ENCODE assay signal across 29 cellular contexts in the genomic region with DNA sequence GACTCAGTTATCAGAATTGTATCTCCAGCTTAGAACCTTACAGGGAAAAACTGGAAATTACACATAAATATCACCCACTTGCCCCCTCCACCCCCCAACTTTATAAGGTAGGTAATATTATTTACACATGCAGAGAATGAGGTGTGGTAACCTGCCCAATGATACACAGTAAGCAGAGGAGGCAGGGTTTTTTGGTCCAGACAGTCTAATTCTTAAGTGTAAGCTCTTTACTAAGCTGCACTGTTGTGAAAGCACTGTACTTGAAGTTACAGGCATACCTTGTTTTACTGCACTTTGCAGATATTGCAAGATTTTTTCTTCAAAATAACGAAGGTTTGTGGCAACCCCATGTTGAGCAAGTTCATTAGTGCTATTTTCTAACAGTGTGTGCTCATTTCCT. TPM values are rescaled to one million over a fixed set of nuclear protein-coding genes. Genes with fewer than 3 reads are reported as not detected.
DNase-seq lines count a peak whose midpoint lies in the region; ATAC-seq and TF ChIP-seq lines count a peak whose summit lies in the region.
"Had no signal": no experiment of that assay in that cellular context is flagged by ENCODE, and none has a peak within 500 bp of the region (broad histone marks: within the 10 kb centered on the region; RNA-seq: fewer than 3 reads in every experiment).

No MANE protein-coding gene starts in this region.

- no peaks in the 10 kb centered on the region for H3K79me2 ChIP-seq in SK-N-SH (ENCODE audit: insufficient read depth)

- H3K4ac ChIP-seq in mesenchymal stem cell (ENCODE audit: low read depth in 1 of 2, low read length in 2 of 2): no peak overlapping the region

- peaks cover 0 to 6% of the 10 kb centered on the region in 2 donors for H3K4me1 Mint-ChIP-seq in natural killer cell treated with Interleukin-12 subunit alpha and Interleukin-12 subunit beta and Interleukin-15 and Interleukin-18, amount 100 ng/mL, for 72 hours (ENCODE audit: low read depth in 2 of 2)
- H3K4me1 Mint-ChIP-seq: activated CD4-positive, alpha-beta memory T cell treated with anti-CD3 and anti-CD28 coated beads, Interleukin-2, amount 10 ng/mL, durations not matched to agents 7 days and 5 days had no signal

- H3K36me3 ChIP-seq in SK-N-SH (replicated peaks in 1 of 2; ENCODE audit: control insufficient read depth in 1 of 2, insufficient read depth in 2 of 2, low read length in 1 of 2) (peaks cover 23 to 25% of the 10 kb centered on the region in 2 experiments), mesenchymal stem cell (ENCODE audit: control insufficient read depth in 1 of 2, insufficient read depth in 2 of 2, low read depth in 1 of 2, low read length in 2 of 2) (peaks cover 3 to 40% of the 10 kb centered on the region in 2 experiments)
- H3K36me3 ChIP-seq: breast epithelium had no signal

- H3K9me3 ChIP-seq in SK-N-SH (no peaks in the 10 kb centered on the region), mesenchymal stem cell (ENCODE audit: control insufficient read depth, low read length) (no peaks in the 10 kb centered on the region)
- H3K9me3 ChIP-seq: breast epithelium, thoracic aorta had no signal

- H3K27me3 ChIP-seq in SK-N-SH (ENCODE audit: insufficient read depth) (no peaks in the 10 kb centered on the region), mesenchymal stem cell (ENCODE audit: control insufficient read depth in 1 of 2, insufficient read depth in 1 of 2, low read length in 2 of 2) (no peaks in the 10 kb centered on the region)
- H3K27me3 ChIP-seq: breast epithelium had no signal

- H3K79me1 ChIP-seq in mesenchymal stem cell (replicated peaks; ENCODE audit: low read length, poor library complexity, severe bottlenecking): peaks cover 4% of the 10 kb centered on the region

- no peak overlapping the region for H3K4me3 ChIP-seq in SK-N-SH (ENCODE audit: low read depth in 2 of 2, low read length in 1 of 2)
- no peak overlapping the region for H3K4me3 ChIP-seq in mesenchymal stem cell (ENCODE audit: insufficient read depth in 1 of 2, low read depth in 1 of 2, low read length in 2 of 2)
- H3K4me3 ChIP-seq: breast epithelium, thoracic aorta had no signal

- 96% methylated on average over 1 of the region's 1 CpG for WGBS in SK-N-SH (ENCODE audit: low lambda C conversion rate)
- no CpG with 5 or more reads among the region's 1 CpG for WGBS in mesenchymal stem cell

- no peak overlapping the region for H2BK120ac ChIP-seq in mesenchymal stem cell (ENCODE audit: low read depth, low read length)

- H4K20me1 ChIP-seq in SK-N-SH (ENCODE audit: insufficient read depth): no peaks in the 10 kb centered on the region

- no peak overlapping the region for H3K18ac ChIP-seq in mesenchymal stem cell (ENCODE audit: low read depth in 1 of 2, low read length in 2 of 2)

- no peak overlapping the region for H2BK12ac ChIP-seq in mesenchymal stem cell (ENCODE audit: low read length in 2 of 2)

- DNase-seq in SK-N-SH (no peak), NOMO-1 treated with DMSO at 0.1 percent for 48 hours (lab: John Stamatoyannopoulos, UW; ENCODE audit: unreplicated experiment) (peak; percentile 66), fibroblast of gingiva (ENCODE audit: low read depth) (peak; percentile 4), mesenchymal stem cell (no peak)
- no peak for DNase-seq in natural killer cell treated with Interleukin-12 subunit alpha and Interleukin-12 subunit beta and Interleukin-15 and Interleukin-18, amount 100 ng/mL, for 72 hours (ENCODE audit: low spot score)
- no peak for DNase-seq in effector CD8-positive, alpha-beta T cell (lab: John Stamatoyannopoulos, UW)
- no peak for DNase-seq in stimulated activated CD4-positive, alpha-beta T cell treated with anti-CD3 and anti-CD28 coated beads, Interleukin-1b, Interleukin-23, amount 100 ng/mL, for 48 hours
- DNase-seq: activated CD4-positive, alpha-beta memory T cell treated with anti-CD3 and anti-CD28 coated beads, Interleukin-2, amount 10 ng/mL, durations not matched to agents 7 days and 5 days; activated CD4-positive, alpha-beta T cell treated with anti-CD3 and anti-CD28 coated beads for 1 hour; activated naive CD4-positive, alpha-beta T cell treated with anti-CD3 and anti-CD28 coated beads for 36 hours; CD8-positive, alpha-beta memory T cell; H9; hypothalamus; left cardiac atrium; mesendoderm; MM.1S; NCI-H1436 treated with DMSO at 0.1 percent for 48 hours; NCI-H2107; NCI-H774; OCI-M1; posterior cingulate gyrus; right cardiac atrium; stimulated activated naive CD8-positive, alpha-beta T cell treated with anti-CD3 and anti-CD28 coated beads, Interleukin-15, amount 100 ng/mL, for 72 hours had no signal

- no peak overlapping the region for H2AK5ac ChIP-seq in mesenchymal stem cell (ENCODE audit: low read length, severe bottlenecking)

- TF ChIP-seq RAD21 in SK-N-SH (IDR thresholded peaks at IDR 0.05; ENCODE audit: low read length): no peak

- H3K27me3 Mint-ChIP-seq in natural killer cell treated with Interleukin-12 subunit alpha and Interleukin-12 subunit beta and Interleukin-15 and Interleukin-18, amount 100 ng/mL, for 72 hours: no peaks in the 10 kb centered on the region
- H3K27me3 Mint-ChIP-seq: activated CD4-positive, alpha-beta memory T cell treated with anti-CD3 and anti-CD28 coated beads, Interleukin-2, amount 10 ng/mL, durations not matched to agents 7 days and 5 days; CD8-positive, alpha-beta memory T cell; stimulated activated naive CD8-positive, alpha-beta T cell treated with anti-CD3 and anti-CD28 coated beads, Interleukin-15, amount 100 ng/mL, for 72 hours had no signal

- H3K9me3 Mint-ChIP-seq in natural killer cell treated with Interleukin-12 subunit alpha and Interleukin-12 subunit beta and Interleukin-15 and Interleukin-18, amount 100 ng/mL, for 72 hours: no peaks in the 10 kb centered on the region
- H3K9me3 Mint-ChIP-seq: activated CD4-positive, alpha-beta memory T cell treated with anti-CD3 and anti-CD28 coated beads, Interleukin-2, amount 10 ng/mL, durations not matched to agents 7 days and 5 days; H9; T-helper 1 cell treated with Interleukin-12 subunit alpha and Interleukin-12 subunit beta and Interleukin-4 antibody, amounts not matched to agents 30 μg/mL and 1 μg/mL, for 36 hours had no signal

- H3K27ac ChIP-seq in SK-N-SH (ENCODE audit: low read depth in 2 of 2, low read length in 1 of 2) (no peak overlapping the region), mesenchymal stem cell (ENCODE audit: low read length, poor library complexity, severe bottlenecking) (no peak overlapping the region)
- H3K27ac ChIP-seq: breast epithelium, RWPE1, thoracic aorta had no signal

- no peak overlapping the region for H3K14ac ChIP-seq in mesenchymal stem cell (ENCODE audit: low read length in 2 of 2)

- POLR2A ChIA-PET in SK-N-SH (lab: Yijun Ruan, JAX): no interaction called here

- no peak overlapping the region for H2BK5ac ChIP-seq in mesenchymal stem cell (ENCODE audit: low read depth, low read length, poor library complexity, severe bottlenecking)

- no peak overlapping the region for H4K8ac ChIP-seq in mesenchymal stem cell (ENCODE audit: low read length)

- no peak overlapping the region for H2AFZ ChIP-seq in SK-N-SH (ENCODE audit: low read depth)
- H2AFZ ChIP-seq in mesenchymal stem cell (ENCODE audit: low read depth, low read length): no peak overlapping the region

- peaks cover 7% of the 10 kb centered on the region for H3K36me3 Mint-ChIP-seq in natural killer cell treated with Interleukin-12 subunit alpha and Interleukin-12 subunit beta and Interleukin-15 and Interleukin-18, amount 100 ng/mL, for 72 hours

- TF ChIP-seq EP300 in SK-N-SH (IDR thresholded peaks at IDR 0.05; ENCODE audit: borderline replicate concordance in 1 of 2, low read depth in 1 of 2, low read length in 1 of 2): no peak

- peak overlapping the region; percentile 25 to 55 for H3K27ac Mint-ChIP-seq in natural killer cell treated with Interleukin-12 subunit alpha and Interleukin-12 subunit beta and Interleukin-15 and Interleukin-18, amount 100 ng/mL, for 72 hours
- H3K27ac Mint-ChIP-seq: activated CD4-positive, alpha-beta memory T cell treated with anti-CD3 and anti-CD28 coated beads, Interleukin-2, amount 10 ng/mL, durations not matched to agents 7 days and 5 days; activated naive CD4-positive, alpha-beta T cell treated with anti-CD3 and anti-CD28 coated beads for 36 hours; T-helper 1 cell treated with Interleukin-12 subunit alpha and Interleukin-12 subunit beta and Interleukin-4 antibody, amounts not matched to agents 30 μg/mL and 1 μg/mL, for 36 hours had no signal

- H3F3A ChIP-seq in SK-N-SH (replicated peaks; ENCODE audit: insufficient read depth): peaks cover 18% of the 10 kb centered on the region

- H3K9ac ChIP-seq in SK-N-SH (no peak overlapping the region), mesenchymal stem cell (ENCODE audit: low read length) (no peak overlapping the region)

- ATAC-seq in SK-N-SH treated with all-trans-retinoic acid at 6 μM for 48 hours: peak; percentile 19; the same call in 2 of the 3 replicates
- ATAC-seq in natural killer cell treated with Interleukin-12 subunit alpha and Interleukin-12 subunit beta and Interleukin-15 and Interleukin-18, amount 100 ng/mL, for 72 hours: no peak
- ATAC-seq: left cardiac atrium; right cardiac atrium; stimulated activated naive CD8-positive, alpha-beta T cell treated with anti-CD3 and anti-CD28 coated beads, Interleukin-15, amount 100 ng/mL, for 72 hours had no signal

- H2BK15ac ChIP-seq in mesenchymal stem cell (ENCODE audit: low read depth, poor library complexity, severe bottlenecking): no peak overlapping the region

- no peak overlapping the region for H3K23ac ChIP-seq in mesenchymal stem cell (ENCODE audit: low read length in 2 of 2)

- no peaks in the 10 kb centered on the region for H3K9me2 ChIP-seq in SK-N-SH

- H3K4me2 ChIP-seq in SK-N-SH: no peak overlapping the region
- no peak overlapping the region for H3K4me2 ChIP-seq in mesenchymal stem cell (ENCODE audit: low read length, poor library complexity, severe bottlenecking)

- no peak overlapping the region for H3K4me3 Mint-ChIP-seq in natural killer cell treated with Interleukin-12 subunit alpha and Interleukin-12 subunit beta and Interleukin-15 and Interleukin-18, amount 100 ng/mL, for 72 hours
- H3K4me3 Mint-ChIP-seq: activated CD4-positive, alpha-beta memory T cell treated with anti-CD3 and anti-CD28 coated beads, Interleukin-2, amount 10 ng/mL, durations not matched to agents 7 days and 5 days; activated naive CD4-positive, alpha-beta T cell treated with anti-CD3 and anti-CD28 coated beads for 36 hours; CD8-positive, alpha-beta memory T cell; H9; stimulated activated naive CD8-positive, alpha-beta T cell treated with anti-CD3 and anti-CD28 coated beads, Interleukin-15, amount 100 ng/mL, for 72 hours; T-helper 1 cell treated with Interleukin-12 subunit alpha and Interleukin-12 subunit beta and Interleukin-4 antibody, amounts not matched to agents 30 μg/mL and 1 μg/mL, for 36 hours had no signal

- CTCF ChIA-PET in SK-N-SH (lab: Yijun Ruan, JAX): no interaction called here

- H3K4me1 ChIP-seq in SK-N-SH (ENCODE audit: control insufficient read depth in 1 of 2, insufficient read depth in 2 of 2, low read depth in 1 of 2, low read length in 1 of 2) (0 out of 4 replicates have a peak, but pooled peaks cover 0 to 7% of the 10 kb centered on the region in 2 experiments), mesenchymal stem cell (ENCODE audit: control insufficient read depth, insufficient read depth, low read depth, low read length) (peaks cover 2% of the 10 kb centered on the region)
- H3K4me1 ChIP-seq: breast epithelium had no signal

- H4K91ac ChIP-seq in mesenchymal stem cell (ENCODE audit: low read length): no peak overlapping the region

- no peak for TF ChIP-seq CTCF in SK-N-SH (IDR thresholded peaks at IDR 0.05)

RNA-seq across cellular contexts. Expression of a gene that starts 24.8 kb away (rescaled TPM):
- not detected in 2 replicates for polyA plus RNA-seq in SK-N-SH (2012; rRNA removed)
- polyA plus RNA-seq in SK-N-SH (2012; cell fraction: cytosol; rRNA removed): not detected in 2 replicates
- 0.02 TPM in 1 of 2 replicates, not detected in the other for polyA plus RNA-seq in SK-N-SH (2012; cell fraction: nucleus; rRNA removed)
- total RNA-seq in natural killer cell treated with Interleukin-12 subunit alpha and Interleukin-12 subunit beta and Interleukin-15 and Interleukin-18, amount 100 ng/mL, for 72 hours: under 1 TPM in 1 of 2 donors, not detected in 1; 0.17 TPM
- polyA plus RNA-seq in mesenchymal stem cell (2013, experiment 1 of 2): not detected
- not detected for polyA plus RNA-seq in mesenchymal stem cell (2013, experiment 2 of 2)
- total RNA-seq: activated naive CD4-positive, alpha-beta T cell treated with anti-CD3 and anti-CD28 coated beads for 36 hours; breast epithelium; CD8-positive, alpha-beta memory T cell; glomerular endothelial cell; left cardiac atrium; right cardiac atrium; thoracic aorta had no signal
- polyA plus RNA-seq: CD8-positive, alpha-beta memory T cell had no signal

RNA-seq across cellular contexts. Expression of a gene that starts 55.3 kb away (rescaled TPM):
- not detected in 2 replicates for polyA plus RNA-seq in SK-N-SH (2012; rRNA removed)
- polyA plus RNA-seq in SK-N-SH (2012; cell fraction: cytosol; rRNA removed): not detected in 2 replicates
- polyA plus RNA-seq in SK-N-SH (2012; cell fraction: nucleus; rRNA removed): not detected in 2 replicates
- not detected for total RNA-seq in natural killer cell treated with Interleukin-12 subunit alpha and Interleukin-12 subunit beta and Interleukin-15 and Interleukin-18, amount 100 ng/mL, for 72 hours
- not detected for polyA plus RNA-seq in mesenchymal stem cell (2013, experiment 1 of 2)
- not detected for polyA plus RNA-seq in mesenchymal stem cell (2013, experiment 2 of 2)
- total RNA-seq: activated CD4-positive, alpha-beta memory T cell treated with anti-CD3 and anti-CD28 coated beads, Interleukin-2, amount 10 ng/mL, durations not matched to agents 7 days and 5 days; activated naive CD4-positive, alpha-beta T cell treated with anti-CD3 and anti-CD28 coated beads for 36 hours; CD8-positive, alpha-beta memory T cell; H9 had no signal
- polyA plus RNA-seq: CD8-positive, alpha-beta memory T cell had no signal

Comparison
In these comparisons a context has a peak if more than half of its experiments do, and no peak if none do; other contexts are left out.
1. DNase-seq: peak in NOMO-1 treated with DMSO at 0.1 percent for 48 hours (single experiment) and fibroblast of gingiva (single experiment); none in SK-N-SH (single experiment), natural killer cell treated with Interleukin-12 subunit alpha and Interleukin-12 subunit beta and Interleukin-15 and Interleukin-18, amount 100 ng/mL, for 72 hours (single experiment), effector CD8-positive, alpha-beta T cell (single experiment), stimulated activated CD4-positive, alpha-beta T cell treated with anti-CD3 and anti-CD28 coated beads, Interleukin-1b, Interleukin-23, amount 100 ng/mL, for 48 hours (single experiment) and mesenchymal stem cell (single experiment).